8 cellular contexts compared by ENCODE assay signal in the genomic region with DNA sequence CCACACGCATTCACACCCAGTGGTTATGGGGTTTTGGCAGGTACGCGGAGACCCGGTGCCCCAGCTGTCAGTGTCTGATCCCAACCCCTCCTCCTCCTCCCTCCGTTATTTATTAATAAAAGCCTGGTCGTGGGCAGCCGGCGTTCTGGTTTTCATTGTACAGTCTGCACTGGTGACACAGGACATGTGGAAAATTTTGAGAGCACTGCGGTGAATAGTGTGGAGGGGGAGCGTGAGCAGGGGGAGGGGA. TPM values are rescaled to one million over a fixed set of nuclear protein-coding genes. Genes with fewer than 3 reads are reported as not detected.
DNase-seq lines count a peak whose midpoint lies in the region; ATAC-seq and TF ChIP-seq lines count a peak whose summit lies in the region.

No MANE protein-coding gene starts in this region.

- H3K36me3 Mint-ChIP-seq in HFFc6 (ENCODE audit: low read depth) = no peaks in the 10 kb centered on the region
- H3K36me3 Mint-ChIP-seq in stimulated activated naive CD8-positive, alpha-beta T cell treated with anti-CD3 and anti-CD28 coated beads, Interleukin-15, Interleukin-2, amounts not matched to agents 100 ng/mL and 50 ng/mL, for 24 hours (ENCODE audit: low read depth) = no peaks in the 10 kb centered on the region

- no peaks in the 10 kb centered on the region for H4K20me1 ChIP-seq in SU-DHL-6 (ENCODE audit: low read depth, low read length)

- H3K4me3 Mint-ChIP-seq in HFFc6 = peak overlapping the region; percentile 86
- peak overlapping the region; percentile 75 for H3K4me3 Mint-ChIP-seq in stimulated activated naive CD8-positive, alpha-beta T cell treated with anti-CD3 and anti-CD28 coated beads, Interleukin-15, Interleukin-2, amounts not matched to agents 100 ng/mL and 50 ng/mL, for 24 hours

- peaks cover 89% of the 10 kb centered on the region for H3K4me1 ChIP-seq in left ventricle myocardium inferior

- peaks cover 19% of the 10 kb centered on the region for H3F3A ChIP-seq in SU-DHL-6 (ENCODE audit: insufficient read depth)

- H3K27ac Mint-ChIP-seq in HFFc6 = peak overlapping the region; percentile 99
- H3K27ac Mint-ChIP-seq in stimulated activated naive CD8-positive, alpha-beta T cell treated with anti-CD3 and anti-CD28 coated beads, Interleukin-15, Interleukin-2, amounts not matched to agents 100 ng/mL and 50 ng/mL, for 24 hours = peak overlapping the region; percentile 92

- ATAC-seq in GM18873 (IDR thresholded peaks at IDR 0.05; ENCODE audit: low FRiP score, unreplicated experiment) = no peak

- H3K9ac ChIP-seq in SU-DHL-6 (ENCODE audit: low read length) = peak overlapping the region; percentile 50

- intact Hi-C loops in left ventricle myocardium inferior (cut with micrococcal nuclease) = no loop called here

- no peaks in the 10 kb centered on the region for H3K27me3 ChIP-seq in SU-DHL-6 (ENCODE audit: low read length)
- H3K27me3 ChIP-seq in left ventricle myocardium inferior (ENCODE audit: low read depth) = no peaks in the 10 kb centered on the region

- DNase-seq in HFFc6 (no peak), left ventricle myocardium inferior (no peak), mesenteric fat pad (ENCODE audit: low spot score) (no peak), NCI-H2081 (lab: John Stamatoyannopoulos, UW) (no peak)

- no peaks in the 10 kb centered on the region for H3K9me3 ChIP-seq in SU-DHL-6 (ENCODE audit: insufficient read depth, low read length)
- no peaks in the 10 kb centered on the region for H3K9me3 ChIP-seq in left ventricle myocardium inferior (replicated peaks)

- no peaks in the 10 kb centered on the region for H3K9me3 Mint-ChIP-seq in HFFc6
- H3K9me3 Mint-ChIP-seq in stimulated activated naive CD8-positive, alpha-beta T cell treated with anti-CD3 and anti-CD28 coated beads, Interleukin-15, Interleukin-2, amounts not matched to agents 100 ng/mL and 50 ng/mL, for 24 hours = no peaks in the 10 kb centered on the region

- no peaks in the 10 kb centered on the region for H3K36me3 ChIP-seq in SU-DHL-6 (ENCODE audit: low read length)
- no peaks in the 10 kb centered on the region for H3K36me3 ChIP-seq in left ventricle myocardium inferior

- no peak for TF ChIP-seq CTCF in HFFc6 (IDR thresholded peaks at IDR 0.05)
- no peak for TF ChIP-seq CTCF in SU-DHL-6 (IDR thresholded peaks at IDR 0.05; ENCODE audit: insufficient read depth, low read length, poor library complexity, severe bottlenecking)
- TF ChIP-seq CTCF in left ventricle myocardium inferior (IDR thresholded peaks at IDR 0.05; ENCODE audit: borderline replicate concordance) = no peak

- H3K27me3 Mint-ChIP-seq in HFFc6 (ENCODE audit: insufficient read depth) = peaks cover 2% of the 10 kb centered on the region
- H3K27me3 Mint-ChIP-seq in stimulated activated naive CD8-positive, alpha-beta T cell treated with anti-CD3 and anti-CD28 coated beads, Interleukin-15, Interleukin-2, amounts not matched to agents 100 ng/mL and 50 ng/mL, for 24 hours = no peaks in the 10 kb centered on the region

- H3K4me3 ChIP-seq in GM08714 (ENCODE audit: low read length) (peak overlapping the region; percentile 59; the same call in 1 of the 2 replicates), SU-DHL-6 (ENCODE audit: insufficient read depth, low read length, poor library complexity, severe bottlenecking) (peak overlapping the region; percentile 54), left ventricle myocardium inferior (peak overlapping the region; percentile 60)

- H3K4me1 Mint-ChIP-seq in HFFc6 (ENCODE audit: low read depth) = peaks cover 87% of the 10 kb centered on the region
- H3K4me1 Mint-ChIP-seq in stimulated activated naive CD8-positive, alpha-beta T cell treated with anti-CD3 and anti-CD28 coated beads, Interleukin-15, Interleukin-2, amounts not matched to agents 100 ng/mL and 50 ng/mL, for 24 hours (ENCODE audit: low read depth) = peaks cover 96% of the 10 kb centered on the region

- H3K4me2 ChIP-seq in SU-DHL-6 (ENCODE audit: low read depth, low read length, poor library complexity, severe bottlenecking) = peak overlapping the region; percentile 96

- H2AFZ ChIP-seq in SU-DHL-6 (ENCODE audit: low read depth, low read length, severe bottlenecking) = peak overlapping the region; percentile 66

- no peaks in the 10 kb centered on the region for H3K9me2 ChIP-seq in SU-DHL-6 (replicated peaks; ENCODE audit: insufficient read depth, low read length)

- H3K79me2 ChIP-seq in SU-DHL-6 (ENCODE audit: insufficient read depth, low read length) = no peaks in the 10 kb centered on the region

- H3K27ac ChIP-seq in SU-DHL-6 (ENCODE audit: low read depth, low read length) (peak overlapping the region; percentile 74), left ventricle myocardium inferior (replicated peaks) (peak overlapping the region; percentile 100)

RNA-seq across cellular contexts. Expression of a gene that starts 11.5 kb away (rescaled TPM):
- total RNA-seq in HFFc6 (2021; fragmentation: NEBNext Ultra II Directional; extraction: Animal tissue kit (Norgen Biotek cat#: 25700)) = 10 to 100 TPM; 37.1 to 46.3 (median 38.3) TPM
- total RNA-seq in left ventricle myocardium inferior (35.5 TPM), mesenteric fat pad (51.9 TPM)

RNA-seq across cellular contexts. Expression of a gene that starts 58.1 kb away (rescaled TPM):
- 10 to 100 TPM in 4 of 6 experiments, 1 to 10 TPM in 2; 9.1 to 12.5 (median 11.5) TPM for total RNA-seq in HFFc6 (2021; fragmentation: NEBNext Ultra II Directional; extraction: Animal tissue kit (Norgen Biotek cat#: 25700))
- total RNA-seq in left ventricle myocardium inferior (70.3 TPM), mesenteric fat pad (23.1 TPM)
